Comparison of ENCODE assay signal across 11 cellular contexts in the genomic region with DNA sequence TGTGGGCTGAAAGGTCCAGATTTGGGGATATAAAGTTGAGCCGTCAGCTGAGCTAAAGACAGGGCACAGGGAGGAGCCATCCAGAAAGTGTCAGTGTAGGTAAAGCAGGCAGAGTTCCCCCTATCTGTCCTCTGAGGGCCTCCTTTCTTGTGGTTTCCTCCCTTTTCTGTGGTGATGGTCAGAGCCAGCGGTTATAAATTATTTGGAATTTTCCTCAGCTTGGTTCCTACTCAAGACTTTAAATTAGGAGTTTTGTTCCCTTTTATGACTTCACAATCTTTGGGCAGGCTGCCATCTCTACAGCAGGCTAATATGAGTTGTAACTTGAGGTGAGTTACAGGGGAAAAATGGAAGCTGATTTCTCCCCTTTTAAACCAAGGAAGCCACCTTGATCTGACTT. TPM values are rescaled to one million over a fixed set of nuclear protein-coding genes. Genes with fewer than 3 reads are reported as not detected.
DNase-seq lines count a peak whose midpoint lies in the region; ATAC-seq and TF ChIP-seq lines count a peak whose summit lies in the region.
"Had no signal": no experiment of that assay in that cellular context is flagged by ENCODE, and none has a peak within 500 bp of the region (broad histone marks: within the 10 kb centered on the region; RNA-seq: fewer than 3 reads in every experiment).

No MANE protein-coding gene starts in this region.

- H3K27ac ChIP-seq in HCT116 (ENCODE audit: low read depth, low read length): no peak overlapping the region
- H3K27ac ChIP-seq in RWPE2 (ENCODE audit: poor library complexity, severe bottlenecking): peak overlapping the region; percentile 94
- peak overlapping the region; percentile 79 to 86 (median 83) for H3K27ac ChIP-seq in esophagus muscularis mucosa (replicated peaks in 1 of 4)
- H3K27ac ChIP-seq in smooth muscle cell (ENCODE audit: low read depth): peak overlapping the region; percentile 58
- H3K27ac ChIP-seq: SJCRH30 had no signal

- peak; percentile 47; the same call in 1 of the 2 replicates for ATAC-seq in HCT116
- ATAC-seq in RWPE2 (ENCODE audit: low read depth): peak; percentile 7; the same call in 1 of the 3 replicates
- ATAC-seq in GM21423 (IDR thresholded peaks at IDR 0.05; ENCODE audit: unreplicated experiment): no peak
- no peak for ATAC-seq in GM19395 (IDR thresholded peaks at IDR 0.05; ENCODE audit: unreplicated experiment)
- no peak for ATAC-seq in GM21717 (IDR thresholded peaks at IDR 0.05; ENCODE audit: unreplicated experiment)
- ATAC-seq: activated T-cell treated with anti-CD3 and anti-CD28 coated beads, Interleukin-2, amount 50 U/mL, for 72 hours; esophagus mucosa had no signal

- DNase-seq in HCT116 (ENCODE audit: low read depth, low spot score) (no peak), RWPE2 (ENCODE audit: low spot score) (no peak), esophagus muscularis mucosa (ENCODE audit: extremely low spot score) (no peak), smooth muscle cell (lab: John Stamatoyannopoulos, UW; ENCODE audit: unreplicated experiment) (no peak)
- DNase-seq in activated naive CD4-positive, alpha-beta T cell treated with Interleukin-2 at 50 U/mL for 16 hours: no peak
- DNase-seq: activated T-cell treated with anti-CD3 and anti-CD28 coated beads, Interleukin-2, amount 50 U/mL, for 72 hours; SJCRH30 had no signal

- CTCF ChIA-PET in HCT116 (lab: Charles Lee): no interaction called here

- H3K4me2 ChIP-seq in HCT116 (ENCODE audit: low read length): peak overlapping the region; percentile 13; the same call in 1 of the 2 replicates
- peak overlapping the region; percentile 56 for H3K4me2 ChIP-seq in smooth muscle cell

- no peak overlapping the region for H3K4me3 ChIP-seq in HCT116 (replicated peaks in 1 of 2; ENCODE audit: low read depth in 1 of 2, low read length in 2 of 2)
- H3K4me3 ChIP-seq in RWPE2 (ENCODE audit: severe bottlenecking): no peak overlapping the region
- H3K4me3 ChIP-seq in esophagus muscularis mucosa: no peak overlapping the region
- H3K4me3 ChIP-seq in smooth muscle cell: no peak overlapping the region
- H3K4me3 ChIP-seq: SJCRH30 had no signal

- no TSS peak for BruUV-seq in HCT116 (replicated peaks; lab: Mats Ljungman, UMichigan)

- no peak overlapping the region for H3K9ac ChIP-seq in HCT116 (ENCODE audit: low read length)
- no peak overlapping the region for H3K9ac ChIP-seq in smooth muscle cell (ENCODE audit: low read depth)

- 50% methylated on average over 2 of the region's 2 CpGs for WGBS in esophagus muscularis mucosa
- WGBS in smooth muscle cell (ENCODE audit: low lambda C conversion rate): 13% methylated on average over 2 of the region's 2 CpGs

- peaks cover 8% of the 10 kb centered on the region; the same call in 1 of the 2 replicates for H4K20me1 ChIP-seq in HCT116 (ENCODE audit: insufficient read depth)
- H4K20me1 ChIP-seq in smooth muscle cell (ENCODE audit: low read depth): peaks cover 83% of the 10 kb centered on the region

- H3K36me3 ChIP-seq in HCT116 (ENCODE audit: control insufficient read depth in 1 of 2, insufficient read depth in 2 of 2, low read length in 2 of 2) (no peaks in the 10 kb centered on the region), RWPE2 (ENCODE audit: low read depth) (peaks cover 91% of the 10 kb centered on the region), esophagus muscularis mucosa (no peaks in the 10 kb centered on the region), smooth muscle cell (ENCODE audit: low read depth) (no peaks in the 10 kb centered on the region)
- H3K36me3 ChIP-seq: SJCRH30 had no signal

- TF ChIP-seq POLR2A in HCT116 (IDR thresholded peaks at IDR 0.05; ENCODE audit: borderline replicate concordance, extremely low read depth, insufficient read depth, insufficient read length): no peak
- TF ChIP-seq POLR2A in esophagus muscularis mucosa (IDR thresholded peaks at IDR 0.05; ENCODE audit: low read depth): no peak

- H3K79me2 ChIP-seq in HCT116 (ENCODE audit: insufficient read depth, low read length) (peaks cover 77% of the 10 kb centered on the region), smooth muscle cell (ENCODE audit: low read depth) (peaks cover 73% of the 10 kb centered on the region)

- H3K27me3 ChIP-seq in HCT116 (ENCODE audit: insufficient read depth, low read length) (no peaks in the 10 kb centered on the region), RWPE2 (ENCODE audit: insufficient read depth, poor library complexity, severe bottlenecking) (no peaks in the 10 kb centered on the region), esophagus muscularis mucosa (no peaks in the 10 kb centered on the region), smooth muscle cell (ENCODE audit: low read depth) (no peaks in the 10 kb centered on the region)
- H3K27me3 ChIP-seq: SJCRH30 had no signal

- TF ChIP-seq CTCF in HCT116 (IDR thresholded peaks at IDR 0.05 in 2 of 3, conservative IDR thresholded peaks at IDR 0.05 in 1 of 3; ENCODE audit: borderline replicate concordance in 1 of 3, insufficient read depth in 1 of 3, low read depth in 2 of 3, low read length in 2 of 3): no peak
- TF ChIP-seq CTCF in RWPE2 (IDR thresholded peaks at IDR 0.05; ENCODE audit: poor library complexity, severe bottlenecking): no peak
- no peak for TF ChIP-seq CTCF in esophagus muscularis mucosa (IDR thresholded peaks at IDR 0.05)
- TF ChIP-seq CTCF in smooth muscle cell (IDR thresholded peaks at IDR 0.05; ENCODE audit: borderline replicate concordance, insufficient read depth, poor library complexity, severe bottlenecking): no peak

- H3F3A ChIP-seq in smooth muscle cell (ENCODE audit: low read depth): peaks cover 44% of the 10 kb centered on the region

- no peak for TF ChIP-seq EP300 in esophagus muscularis mucosa (IDR thresholded peaks at IDR 0.05)

- H3K9me2 ChIP-seq in HCT116 (ENCODE audit: insufficient read depth): no peaks in the 10 kb centered on the region

- H2AFZ ChIP-seq in HCT116 (ENCODE audit: low read depth, low read length, poor library complexity, severe bottlenecking) (no peak overlapping the region), smooth muscle cell (ENCODE audit: low read depth) (no peak overlapping the region)

- peaks cover 41 to 71% of the 10 kb centered on the region in 2 experiments for H3K4me1 ChIP-seq in HCT116 (ENCODE audit: control insufficient read depth in 1 of 2, insufficient read depth in 2 of 2, low read length in 2 of 2)
- peaks cover 75% of the 10 kb centered on the region for H3K4me1 ChIP-seq in RWPE2 (ENCODE audit: insufficient read depth, poor library complexity, severe bottlenecking)
- H3K4me1 ChIP-seq in esophagus muscularis mucosa: peaks cover 29 to 100% (median 97%) of the 10 kb centered on the region in 4 donors
- peaks cover 29% of the 10 kb centered on the region for H3K4me1 ChIP-seq in smooth muscle cell (ENCODE audit: low read depth)

- POLR2A ChIA-PET in HCT116 (lab: Charles Lee): no interaction called here

- RAD21 ChIA-PET in HCT116 (lab: Charles Lee; ENCODE audit: low non-redundant PET in 1 of 2, low total read pairs in 2 of 2, uncharacterized antibody in 2 of 2, unreplicated experiment in 2 of 2): no interaction called here

- H3K9me3 ChIP-seq in HCT116 (ENCODE audit: control insufficient read depth in 1 of 2, insufficient read depth in 1 of 2, low read depth in 1 of 2, low read length in 2 of 2) (no peaks in the 10 kb centered on the region), RWPE2 (ENCODE audit: severe bottlenecking) (no peaks in the 10 kb centered on the region), esophagus muscularis mucosa (no peaks in the 10 kb centered on the region), smooth muscle cell (replicated peaks; ENCODE audit: low read depth) (no peaks in the 10 kb centered on the region)
- H3K9me3 ChIP-seq: SJCRH30 had no signal

- intact Hi-C loops in HCT116 (cut with micrococcal nuclease) (no loop called here), esophagus muscularis mucosa (cut with DNase I) (no loop called here)

- no peak for TF ChIP-seq RAD21 in HCT116 (IDR thresholded peaks at IDR 0.05; ENCODE audit: low read depth)

TF ChIP-seq in HCT116, 20 proteins besides CTCF, POLR2A, EP300 and RAD21 (continues in another document):
- TF ChIP-seq TCF7L2 (IDR thresholded peaks at IDR 0.05; ENCODE audit: borderline replicate concordance, extremely low read depth, insufficient read depth, insufficient read length) (no peak), FOSL1 (IDR thresholded peaks at IDR 0.05; ENCODE audit: low read depth) (no peak), ZFX (IDR thresholded peaks at IDR 0.05) (no peak), CBX3 (IDR thresholded peaks at IDR 0.05; ENCODE audit: low read depth) (no peak), CEBPB (IDR thresholded peaks at IDR 0.05; ENCODE audit: low read depth) (no peak), ELF1 (IDR thresholded peaks at IDR 0.05; ENCODE audit: borderline replicate concordance, low read depth) (no peak), SRF (IDR thresholded peaks at IDR 0.05; ENCODE audit: low read depth) (no peak), YY1 (IDR thresholded peaks at IDR 0.05; ENCODE audit: extremely low read depth, insufficient replicate concordance, low read depth, low read length) (no peak)
- TF ChIP-seq, protein P1, sequence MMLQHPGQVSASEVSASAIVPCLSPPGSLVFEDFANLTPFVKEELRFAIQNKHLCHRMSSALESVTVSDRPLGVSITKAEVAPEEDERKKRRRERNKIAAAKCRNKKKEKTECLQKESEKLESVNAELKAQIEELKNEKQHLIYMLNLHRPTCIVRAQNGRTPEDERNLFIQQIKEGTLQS (IDR thresholded peaks at IDR 0.05): no peak
- TF ChIP-seq, protein P2, sequence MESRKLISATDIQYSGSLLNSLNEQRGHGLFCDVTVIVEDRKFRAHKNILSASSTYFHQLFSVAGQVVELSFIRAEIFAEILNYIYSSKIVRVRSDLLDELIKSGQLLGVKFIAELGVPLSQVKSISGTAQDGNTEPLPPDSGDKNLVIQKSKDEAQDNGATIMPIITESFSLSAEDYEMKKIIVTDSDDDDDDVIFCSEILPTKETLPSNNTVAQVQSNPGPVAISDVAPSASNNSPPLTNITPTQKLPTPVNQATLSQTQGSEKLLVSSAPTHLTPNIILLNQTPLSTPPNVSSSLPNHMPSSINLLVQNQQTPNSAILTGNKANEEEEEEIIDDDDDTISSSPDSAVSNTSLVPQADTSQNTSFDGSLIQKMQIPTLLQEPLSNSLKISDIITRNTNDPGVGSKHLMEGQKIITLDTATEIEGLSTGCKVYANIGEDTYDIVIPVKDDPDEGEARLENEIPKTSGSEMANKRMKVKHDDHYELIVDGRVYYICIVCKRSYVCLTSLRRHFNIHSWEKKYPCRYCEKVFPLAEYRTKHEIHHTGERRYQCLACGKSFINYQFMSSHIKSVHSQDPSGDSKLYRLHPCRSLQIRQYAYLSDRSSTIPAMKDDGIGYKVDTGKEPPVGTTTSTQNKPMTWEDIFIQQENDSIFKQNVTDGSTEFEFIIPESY (IDR thresholded peaks at IDR 0.05; ENCODE audit: extremely low read depth, insufficient replicate concordance, low read length): no peak

RNA-seq across cellular contexts. Expression of a gene that starts 55.2 kb away (rescaled TPM):
- 116 TPM for total RNA-seq in HCT116 (2021; ENCODE audit: unreplicated experiment)
- polyA plus RNA-seq in HCT116 (2012): 149 and 179 TPM in 2 replicates
- total RNA-seq in esophagus muscularis mucosa: 100 to 1,000 TPM in 2 of 4 donors, 10 to 100 TPM in 2; 61.9 to 114 (median 89.9) TPM
- 106 and 145 TPM in 2 replicates for total RNA-seq in smooth muscle cell
- 52.7 and 85.9 TPM in 2 replicates for polyA plus RNA-seq in smooth muscle cell

Comparison
In these comparisons a context has a peak if more than half of its experiments do, and no peak if none do; other contexts are left out.
1. ATAC-seq: peak in HCT116 (single experiment) and RWPE2 (single experiment); none in GM21423 (single experiment), GM19395 (single experiment) and GM21717 (single experiment).